In the genomic region with DNA sequence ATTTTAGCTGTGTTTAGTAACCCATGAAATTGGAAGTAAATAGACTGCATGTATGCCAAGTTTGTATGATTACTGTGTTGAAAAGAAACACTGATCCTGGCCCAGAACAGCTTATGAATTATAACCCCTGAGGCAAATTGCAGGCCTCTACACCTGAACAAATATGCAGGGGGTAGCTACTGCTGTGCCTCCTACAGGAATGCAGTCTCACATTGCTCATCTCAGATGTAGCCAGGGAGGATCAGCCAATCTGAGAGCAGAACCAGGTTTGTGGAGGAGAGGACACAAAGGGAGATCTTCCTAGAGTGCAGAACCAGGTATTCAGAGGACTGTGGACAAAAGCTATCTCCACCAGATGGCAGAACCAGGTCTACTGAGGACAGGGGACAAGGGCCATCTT, we compare ENCODE assay signal across 22 cellular contexts.
DNase-seq lines count a peak whose midpoint lies in the region; ATAC-seq, FAIRE-seq and TF ChIP-seq lines count a peak whose summit lies in the region.
"Had no signal": no experiment of that assay in that cellular context is flagged by ENCODE, and none has a peak within 500 bp of the region (broad histone marks: within the 10 kb centered on the region; RNA-seq: fewer than 3 reads in every experiment).

No MANE protein-coding gene starts in this region.

- H4K20me1 ChIP-seq in keratinocyte (ENCODE audit: control insufficient read depth, extremely low read depth, insufficient read depth, low read length), result no peaks in the 10 kb centered on the region

- peak overlapping the region; percentile 45 for H2AFZ ChIP-seq in keratinocyte (ENCODE audit: control insufficient read depth, low read length)

- no peaks in the 10 kb centered on the region for H3K36me3 ChIP-seq in keratinocyte (ENCODE audit: control insufficient read depth in 2 of 2, extremely low read depth in 1 of 2, insufficient read depth in 2 of 2, low read length in 2 of 2)

- no peaks in the 10 kb centered on the region for H3K9me1 ChIP-seq in keratinocyte (ENCODE audit: control insufficient read depth, extremely low read depth, insufficient read depth, low read length)

- H3K4me2 ChIP-seq in keratinocyte (ENCODE audit: control insufficient read depth, extremely low read depth, insufficient read depth, low read depth, low read length), result no peak overlapping the region
- H3K4me2 ChIP-seq: A549, SK-N-SH had no signal

- no peaks in the 10 kb centered on the region for H3K27me3 ChIP-seq in keratinocyte (ENCODE audit: control insufficient read depth, extremely low read depth, insufficient read depth, low read length)

- H3K27ac ChIP-seq in RWPE1 (no peak overlapping the region), keratinocyte (ENCODE audit: control insufficient read depth, insufficient read depth, low read length) (no peak overlapping the region)
- H3K27ac ChIP-seq: A549 had no signal

- FAIRE-seq in HTR-8/SVneo (lab: Jason Lieb, UNC), result peak; percentile 79
- FAIRE-seq in keratinocyte (lab: Jason Lieb, UNC), result peak; percentile 60
- FAIRE-seq: A549, D721Med, RCC 7860 had no signal

- H3K4me1 ChIP-seq in keratinocyte (ENCODE audit: control insufficient read depth, extremely low read depth, insufficient read depth, low read length), result peaks cover 6% of the 10 kb centered on the region
- H3K4me1 ChIP-seq: A549 had no signal

- ATAC-seq in HG02970 (IDR thresholded peaks at IDR 0.05; ENCODE audit: low FRiP score, unreplicated experiment) (no peak), HG03039 (IDR thresholded peaks at IDR 0.05; ENCODE audit: unreplicated experiment) (no peak)
- ATAC-seq: A549 had no signal

- H3K9ac ChIP-seq in keratinocyte (ENCODE audit: control insufficient read depth, extremely low read depth, insufficient read depth, low read length), result no peak overlapping the region
- H3K9ac ChIP-seq: SK-N-SH had no signal

- H3K9me3 ChIP-seq in keratinocyte (ENCODE audit: control insufficient read depth, low read depth, low read length), result peaks cover 3% of the 10 kb centered on the region
- H3K9me3 ChIP-seq: A549, SK-N-SH had no signal

- POLR2A ChIA-PET in RWPE1 (lab: Yijun Ruan, JAX; ENCODE audit: low non-redundant PET), result no interaction called here

- no peak for TF ChIP-seq CTCF in RWPE1 (conservative IDR thresholded peaks at IDR 0.05; ENCODE audit: low read depth)
- TF ChIP-seq CTCF in keratinocyte (optimal IDR thresholded peaks at IDR 0.05 in 1 of 3, IDR thresholded peaks at IDR 0.05 in 1 of 3, conservative IDR thresholded peaks at IDR 0.05 in 1 of 3; ENCODE audit: extremely low read depth in 1 of 3, insufficient read depth in 2 of 3, low read length in 3 of 3), result peak in 1 of 3 experiments; percentile 0

- dilution Hi-C loops in keratinocyte (cut with MboI; ENCODE audit: extremely low pct_ligation_motif_present, low sequenced_read_pairs), result no loop called here

- DNase-seq in COLO668 (lab: John Stamatoyannopoulos, UW; ENCODE audit: unreplicated experiment), result peak; percentile 12
- DNase-seq in HTR-8/SVneo (ENCODE audit: insufficient read length, low spot score), result no peak
- DNase-seq in RWPE1 (ENCODE audit: low spot score), result peak; percentile 10
- DNase-seq in keratinocyte (ENCODE audit: low read depth, low spot score), result no peak
- no peak for DNase-seq in SIG-M5 treated with dmso at 0.1 percent for 504 hours (lab: John Stamatoyannopoulos, UW; ENCODE audit: unreplicated experiment)
- no peak for DNase-seq in NOMO-1 treated with dmso at 0.1 percent for 144 hours (lab: John Stamatoyannopoulos, UW; ENCODE audit: unreplicated experiment)
- DNase-seq: CD4-positive, alpha-beta memory T cell; DMS79 treated with DMSO at 0.1 percent for 48 hours; HFFc6; Kasumi-1; MM.1S; NCI-H1092 treated with DMSO at 0.1 percent for 48 hours; NCI-H187; NCI-H226; NCI-H524; SHP77; SK-N-SH had no signal

- H3K4me3 ChIP-seq in keratinocyte (ENCODE audit: control insufficient read depth in 2 of 3, extremely low read depth in 1 of 3, insufficient read depth in 2 of 3, low read depth in 1 of 3, low read length in 3 of 3), result no peak overlapping the region
- H3K4me3 ChIP-seq: A549 had no signal

- no peaks in the 10 kb centered on the region for H3K79me2 ChIP-seq in keratinocyte (ENCODE audit: control insufficient read depth, insufficient read depth, low read length)

- CTCF ChIA-PET in RWPE1 (lab: Yijun Ruan, JAX), result interaction anchor here (0.6 kb wide), 1 partner anchor 269 kb away, joined by 3 read pairs; no protein-coding TSS in a partner anchor

Comparison
In these comparisons a context has a peak if more than half of its experiments do, and no peak if none do; other contexts are left out.
1. DNase-seq: peak in COLO668 (single experiment) and RWPE1 (single experiment); none in HTR-8/SVneo (single experiment), keratinocyte (single experiment), SIG-M5 treated with dmso at 0.1 percent for 504 hours (single experiment) and NOMO-1 treated with dmso at 0.1 percent for 144 hours (single experiment).